In genomic region chr6:31827286-31828079, GRCh38 we compare ENCODE assay signal across 8 cellular contexts. TPM values are rescaled to one million over a fixed set of nuclear protein-coding genes. Genes with fewer than 3 reads are reported as not detected.
DNase-seq lines count a peak whose midpoint lies in the region; ATAC-seq and TF ChIP-seq lines count a peak whose summit lies in the region.

HSPA1B (plus strand) TSS chr6:31827738; CDS start chr6:31827951, 213 bp downstream.

- CTCF ChIA-PET in BJ (lab: Yijun Ruan, JAX) = interaction anchor here (0.8 to 2.1 kb wide), 7 partner anchors 13 to 175 kb away, joined by 3 to 8 read pairs (median 4); partner anchors contain the start of genes BAG6, HSPA1A and HSPA1L

- peak within 1 kb of the TSS; percentile 52 for H3K4me3 ChIP-seq in BJ (ENCODE audit: low read depth, low read length)

- TF ChIP-seq CTCF in BJ (IDR thresholded peaks at IDR 0.05; ENCODE audit: insufficient read depth, low read depth, low read length) = no peak

- DNase-seq in BJ (ENCODE audit: low read depth) (peak; percentile 100), GM19240 (ENCODE audit: insufficient read length, low spot score) (peak; percentile 69), NCI-H526 (lab: John Stamatoyannopoulos, UW) (peak; percentile 99), dedifferentiated amniotic fluid mesenchymal stem cell (ENCODE audit: extremely low spot score) (peak; percentile 98), left kidney (ENCODE audit: low read depth, low spot score) (peak; percentile 100)
- DNase-seq in activated CD4-positive, alpha-beta T cell treated with anti-CD3 and anti-CD28 coated beads, Interleukin-2, amount 50 U/mL, for 1 hour = peak; percentile 74
- DNase-seq in stimulated activated CD4-positive, alpha-beta T cell treated with anti-CD3 and anti-CD28 coated beads, Interleukin-2, amount 100 ng/mL, for 24 hours = peak; percentile 91 to 93

- no peaks in the 10 kb centered on the region for H3K36me3 ChIP-seq in BJ (ENCODE audit: control insufficient read depth, insufficient read depth, low read length)

- H3K27me3 ChIP-seq in BJ (ENCODE audit: control insufficient read depth, insufficient read depth, low read length) = no peaks in the 10 kb centered on the region

- POLR2A ChIA-PET in BJ (lab: Charles Lee) = interaction anchor here (0.7 to 1.1 kb wide), 3 partner anchors 13 to 87 kb away, joined by 3 to 9 read pairs (median 4); partner anchors contain the start of genes HSPA1A, HSPA1L, LSM2 and MSH5

- ATAC-seq in HG03460 (IDR thresholded peaks at IDR 0.05; ENCODE audit: unreplicated experiment) = peak; percentile 62

RNA-seq across cellular contexts. Expression of gene HSPA1B, which starts in this region (rescaled TPM):
- 20.9 and 42.8 TPM in 2 replicates for polyA plus RNA-seq in BJ (2011; rRNA removed)
- 34.9 and 44.1 TPM in 2 replicates for polyA minus RNA-seq in BJ (2011; rRNA and poly(A)+ RNA removed)

Comparison
In these comparisons a context has a peak if more than half of its experiments do, and no peak if none do; other contexts are left out.
1. Peak in every context shown above with its lines: DNase-seq, ATAC-seq and H3K4me3 ChIP-seq.